8 cellular contexts compared by ENCODE assay signal in genomic region chr3:57555316-57555715, GRCh38. TPM values are rescaled to one million over a fixed set of nuclear protein-coding genes. Genes with fewer than 3 reads are reported as not detected.
A peak's percentile ranks its signal among the peaks of the same experiment; 100 is the strongest.
DNase-seq lines count a peak whose midpoint lies in the region; ATAC-seq and TF ChIP-seq lines count a peak whose summit lies in the region.

No MANE protein-coding gene starts in this region.

- H3K36me3 ChIP-seq in H7 (replicated peaks; ENCODE audit: control insufficient read depth, insufficient read depth, low read length) (peaks cover 4% of the 10 kb centered on the region), SJSA1 (peaks cover 34% of the 10 kb centered on the region), prostate gland (no peaks in the 10 kb centered on the region)

- no peak for TF ChIP-seq POLR2A in prostate gland (IDR thresholded peaks at IDR 0.05)

- WGBS in prostate gland, result 20% methylated on average over 9 of the region's 9 CpGs

- intact Hi-C loops in prostate gland (cut with DNase I), result no loop called here

- no peak for TF ChIP-seq CTCF in fibroblast of mammary gland (conservative IDR thresholded peaks at IDR 0.05; ENCODE audit: control insufficient read depth, insufficient read depth, low read depth, low read length)
- TF ChIP-seq CTCF in prostate gland (IDR thresholded peaks at IDR 0.05), result no peak

- H3K27ac ChIP-seq in SJSA1 (no peak overlapping the region), prostate gland (peak overlapping the region; percentile 73 to 89)

- H3K4me1 ChIP-seq in SJSA1 (replicated peaks) (peaks cover 17% of the 10 kb centered on the region), prostate gland (replicated peaks) (peaks cover 17% of the 10 kb centered on the region)

- H3K4me3 ChIP-seq in H7 (ENCODE audit: insufficient read depth, low read depth, low read length) (peak overlapping the region; percentile 94), SJSA1 (peak overlapping the region; percentile 69), fibroblast of mammary gland (ENCODE audit: control insufficient read depth, low read depth, low read length) (peak overlapping the region; percentile 89), prostate gland (peak overlapping the region; percentile 77 to 84)

- no peaks in the 10 kb centered on the region for H3K9me3 ChIP-seq in SJSA1 (replicated peaks)
- no peaks in the 10 kb centered on the region for H3K9me3 ChIP-seq in prostate gland

- no peak for DNase-seq in H7
- DNase-seq in SJSA1 (ENCODE audit: low read depth in 1 of 2, low spot score in 2 of 2), result no peak
- no peak for DNase-seq in fibroblast of mammary gland (ENCODE audit: low read depth)
- DNase-seq in prostate gland (ENCODE audit: low spot score), result no peak
- no peak for DNase-seq in NK-92 treated with Interleukin-12 subunit alpha and Interleukin-12 subunit beta, amount 100 ng/mL, for 24 hours (lab: John Stamatoyannopoulos, UW)

- peaks cover 1% of the 10 kb centered on the region; the same call in 1 of the 2 replicates for H3K27me3 ChIP-seq in H7 (ENCODE audit: control insufficient read depth, insufficient read depth, low read length)
- no peaks in the 10 kb centered on the region for H3K27me3 ChIP-seq in SJSA1 (replicated peaks)
- no peaks in the 10 kb centered on the region for H3K27me3 ChIP-seq in prostate gland (replicated peaks; ENCODE audit: insufficient read depth)

- ATAC-seq in GM21737 (IDR thresholded peaks at IDR 0.05; ENCODE audit: unreplicated experiment) (no peak), GM18858 (IDR thresholded peaks at IDR 0.05; ENCODE audit: unreplicated experiment) (no peak), GM19328 (IDR thresholded peaks at IDR 0.05; ENCODE audit: unreplicated experiment) (no peak)

RNA-seq across cellular contexts. Expression of gene PDE12, which starts 0.8 kb away (rescaled TPM):
- total RNA-seq in H7 (2014; rRNA removed; shearing (Covaris generic)), result 13.2 and 16.1 TPM in 2 replicates
- total RNA-seq in SJSA1 (2014; rRNA removed; shearing (Covaris generic)), result 8.8 and 11.9 TPM in 2 replicates
- 10 to 100 TPM; 22.8 to 23.3 TPM for total RNA-seq in prostate gland

RNA-seq across cellular contexts. Expression of gene DNAH12, which starts 11.2 kb away (rescaled TPM):
- not detected in 2 replicates for total RNA-seq in H7 (2014; rRNA removed; shearing (Covaris generic))
- not detected in 2 replicates for total RNA-seq in SJSA1 (2014; rRNA removed; shearing (Covaris generic))
- total RNA-seq in prostate gland, result 1 to 10 TPM in 1 of 2 donors, under 1 TPM in 1; 0.05 to 1.8 TPM

RNA-seq across cellular contexts. Expression of gene ARF4, which starts 41.8 kb away (rescaled TPM):
- 152 and 153 TPM in 2 replicates for total RNA-seq in H7 (2014; rRNA removed; shearing (Covaris generic))
- total RNA-seq in SJSA1 (2014; rRNA removed; shearing (Covaris generic)), result 242 and 283 TPM in 2 replicates
- total RNA-seq in prostate gland, result 100 to 1,000 TPM; 145 to 163 TPM
